In the genomic region with DNA sequence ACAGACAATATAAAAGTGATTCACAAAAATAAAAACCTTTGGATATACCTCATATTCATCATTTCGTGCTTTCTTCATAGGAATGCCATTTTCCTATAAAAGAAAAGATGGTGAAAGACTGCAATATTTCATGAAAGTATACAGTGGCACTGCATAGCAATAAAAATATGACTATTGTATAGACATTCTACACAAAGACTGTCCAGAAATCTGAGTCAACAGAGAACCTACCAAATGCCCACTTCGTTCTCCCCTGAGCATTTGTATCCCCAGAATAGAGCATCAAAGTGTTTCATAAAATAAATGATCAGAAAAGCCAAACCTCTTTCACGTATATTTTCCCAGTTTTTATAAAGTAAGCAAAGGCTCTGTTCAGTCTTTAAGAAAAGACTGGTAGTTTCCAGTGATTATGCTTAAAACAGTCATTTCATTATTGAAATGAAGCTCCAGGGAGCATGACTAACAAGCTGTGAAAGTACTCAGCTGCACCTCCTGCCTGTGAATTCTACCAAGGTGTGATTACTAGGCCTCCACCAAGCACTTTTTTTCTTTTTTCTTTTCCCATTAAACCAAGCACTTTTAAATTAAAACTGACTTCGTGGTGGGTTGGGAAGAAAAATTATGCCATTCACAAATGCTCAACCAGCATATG, we compare ENCODE assay signal across 10 cellular contexts. TPM values are rescaled to one million over a fixed set of nuclear protein-coding genes. Genes with fewer than 3 reads are reported as not detected.
DNase-seq lines count a peak whose midpoint lies in the region; ATAC-seq and TF ChIP-seq lines count a peak whose summit lies in the region.
"Had no signal": no experiment of that assay in that cellular context is flagged by ENCODE, and none has a peak within 500 bp of the region (broad histone marks: within the 10 kb centered on the region; RNA-seq: fewer than 3 reads in every experiment).

No MANE protein-coding gene starts in this region.

- H2AFZ ChIP-seq in mammary epithelial cell (ENCODE audit: low read depth, low read length) (no peak overlapping the region), GM23248 (no peak overlapping the region)

- H4K20me1 ChIP-seq in mammary epithelial cell (ENCODE audit: insufficient read depth, low read length) (no peaks in the 10 kb centered on the region), GM23248 (ENCODE audit: insufficient read depth) (no peaks in the 10 kb centered on the region)

- WGBS in mammary epithelial cell (ENCODE audit: low coverage, missing lambda C conversion rate) = 100% methylated on average over 4 of the region's 4 CpGs
- WGBS in GM23248 (ENCODE audit: low coverage in 1 of 2, low lambda C conversion rate in 2 of 2, missing lambda C conversion rate in 2 of 2), 2 experiments = 78 to 80% methylated on average over 4 of the region's 4 CpGs

- in situ Hi-C loops in mammary epithelial cell (cut with MboI; ENCODE audit: low sequenced_read_pairs in 2 of 2) (loop anchor here in 1 of 2 donors (25.0 kb wide), 2 partner anchors 316 to 1466 kb away; partner anchors contain the start of gene TET2), GM23248 (cut with MboI) (no loop called here)

- H3F3A ChIP-seq in GM23248 (ENCODE audit: insufficient read depth) = no peaks in the 10 kb centered on the region

- dilution Hi-C loops in mammary epithelial cell (cut with HindIII; ENCODE audit: low sequenced_read_pairs) = no loop called here

- H3K9me3 ChIP-seq in mammary epithelial cell (replicated peaks; ENCODE audit: insufficient read depth, low read length) = no peaks in the 10 kb centered on the region
- H3K9me3 ChIP-seq in breast epithelium = no peaks in the 10 kb centered on the region
- H3K9me3 ChIP-seq in GM23248 (ENCODE audit: low read depth) = no peaks in the 10 kb centered on the region
- 0 out of 2 replicates have a peak, but pooled peaks cover 3% of the 10 kb centered on the region for H3K9me3 ChIP-seq in SJCRH30 (replicated peaks)

- peak; percentile 71 for ATAC-seq in HG03558 (IDR thresholded peaks at IDR 0.05; ENCODE audit: extremely low read depth, unreplicated experiment)
- peak; percentile 88 for ATAC-seq in stimulated activated naive CD8-positive, alpha-beta T cell treated with anti-CD3 and anti-CD28 coated beads, Interleukin-15, Interleukin-2, amounts not matched to agents 100 U/mL and 50 U/mL, for 24 hours

- CTCF ChIA-PET in mammary epithelial cell (lab: Charles Lee; ENCODE audit: low non-redundant PET) = no interaction called here

- H3K4me1 ChIP-seq in mammary epithelial cell (ENCODE audit: insufficient read depth, low read length) (no peaks in the 10 kb centered on the region), breast epithelium (no peaks in the 10 kb centered on the region), GM23248 (ENCODE audit: insufficient read depth) (peaks cover 7% of the 10 kb centered on the region; the same call in 1 of the 2 replicates), SJCRH30 (peaks cover 25% of the 10 kb centered on the region)

- no peak for TF ChIP-seq POLR2A in breast epithelium (IDR thresholded peaks at IDR 0.05)

- intact Hi-C loops in mammary epithelial cell (cut with micrococcal nuclease) (no loop called here), breast epithelium (cut with DNase I; ENCODE audit: low total_unique reads) (no loop called here)

- H3K27ac ChIP-seq in mammary epithelial cell (ENCODE audit: insufficient read depth, low read depth, low read length) = no peak overlapping the region
- H3K27ac ChIP-seq in breast epithelium = no peak overlapping the region
- H3K27ac ChIP-seq in GM23248 = no peak overlapping the region
- no peak overlapping the region for H3K27ac ChIP-seq in SJCRH30

- DNase-seq in mammary epithelial cell (peak; percentile 13), breast epithelium (ENCODE audit: low spot score in 2 of 2) (no peak), GM23248 (peak; percentile 21), NCI-H774 (lab: John Stamatoyannopoulos, UW) (no peak), SJCRH30 (no peak), EL (no peak)
- no peak for DNase-seq in stimulated activated naive CD8-positive, alpha-beta T cell treated with anti-CD3 and anti-CD28 coated beads, Interleukin-15, Interleukin-2, amounts not matched to agents 100 U/mL and 50 U/mL, for 24 hours
- DNase-seq: C1 segment of cervical spinal cord, NCI-H2029 treated with DMSO at 0.1 percent for 48 hours had no signal

- H3K36me3 ChIP-seq in mammary epithelial cell (ENCODE audit: insufficient read depth, low read length) = peaks cover 23% of the 10 kb centered on the region
- H3K36me3 ChIP-seq in breast epithelium = no peaks in the 10 kb centered on the region
- H3K36me3 ChIP-seq in GM23248 (ENCODE audit: low read depth) = peaks cover 8% of the 10 kb centered on the region; the same call in 1 of the 2 replicates
- no peaks in the 10 kb centered on the region; the same call in 1 of the 2 replicates for H3K36me3 ChIP-seq in SJCRH30

- TF ChIP-seq CTCF in mammary epithelial cell (conservative IDR thresholded peaks at IDR 0.05 in 1 of 2, IDR thresholded peaks at IDR 0.05 in 1 of 2; ENCODE audit: extremely low read depth in 1 of 2, insufficient read depth in 1 of 2, low read depth in 1 of 2, low read length in 2 of 2) (peak in 1 of 2 donors; percentile 30), breast epithelium (IDR thresholded peaks at IDR 0.05) (no peak)

- no peaks in the 10 kb centered on the region for H3K9me2 ChIP-seq in GM23248 (ENCODE audit: insufficient read depth)

- H3K79me2 ChIP-seq in mammary epithelial cell (ENCODE audit: insufficient read depth, low read length) (peaks cover 24% of the 10 kb centered on the region), GM23248 (ENCODE audit: insufficient read depth) (peaks cover 14% of the 10 kb centered on the region)

- H3K4me3 ChIP-seq in mammary epithelial cell (replicated peaks in 1 of 3; ENCODE audit: insufficient read depth in 1 of 3, low read depth in 2 of 3, low read length in 3 of 3) (no peak overlapping the region), breast epithelium (no peak overlapping the region), GM23248 (no peak overlapping the region), SJCRH30 (no peak overlapping the region)

- H3K27me3 ChIP-seq in mammary epithelial cell (ENCODE audit: insufficient read depth, low read length) (no peaks in the 10 kb centered on the region), breast epithelium (no peaks in the 10 kb centered on the region), GM23248 (replicated peaks; ENCODE audit: insufficient read depth) (no peaks in the 10 kb centered on the region), SJCRH30 (no peaks in the 10 kb centered on the region)

- no peak overlapping the region for H3K9ac ChIP-seq in mammary epithelial cell (ENCODE audit: insufficient read depth, low read length)
- H3K9ac ChIP-seq in GM23248 = no peak overlapping the region

- BruUV-seq in mammary epithelial cell (replicated peaks; lab: Mats Ljungman, UMichigan) = no TSS peak

- no peak overlapping the region for H3K4me2 ChIP-seq in mammary epithelial cell (ENCODE audit: insufficient read depth, low read depth, low read length)
- H3K4me2 ChIP-seq in GM23248 (ENCODE audit: unreplicated experiment) = no peak overlapping the region

RNA-seq across cellular contexts. Expression of gene PPA2, which starts 20.2 kb away (rescaled TPM):
- total RNA-seq in mammary epithelial cell (10 to 100 TPM; 92.5 to 99.0 TPM), breast epithelium (100 to 1,000 TPM in 2 of 3 donors, 10 to 100 TPM in 1; 70.9 to 175 (median 131) TPM)
- polyA plus RNA-seq in mammary epithelial cell (74.7 TPM), GM23248 (2016; fragmentation: Nextera tagmentation; extraction: Ambion mirVana) (114 and 116 TPM in 2 replicates)
- 26.8 TPM for polyA minus RNA-seq in mammary epithelial cell
- 37.5 and 64.9 TPM in 2 replicates for total RNA-seq in GM23248 (2014; rRNA removed; shearing (Covaris generic))
- 46.9 and 47.1 TPM in 2 replicates for total RNA-seq in SJCRH30 (2014; rRNA removed; shearing (Covaris generic))

Comparison
In these comparisons a context has a peak if more than half of its experiments do, and no peak if none do; other contexts are left out.
1. DNase-seq: peak in mammary epithelial cell (single experiment) and GM23248 (single experiment); none in breast epithelium (0 of 2), stimulated activated naive CD8-positive, alpha-beta T cell treated with anti-CD3 and anti-CD28 coated beads, Interleukin-15, Interleukin-2, amounts not matched to agents 100 U/mL and 50 U/mL, for 24 hours (single experiment), NCI-H774 (single experiment), SJCRH30 (0 of 2) and EL (single experiment).